In the genomic region with DNA sequence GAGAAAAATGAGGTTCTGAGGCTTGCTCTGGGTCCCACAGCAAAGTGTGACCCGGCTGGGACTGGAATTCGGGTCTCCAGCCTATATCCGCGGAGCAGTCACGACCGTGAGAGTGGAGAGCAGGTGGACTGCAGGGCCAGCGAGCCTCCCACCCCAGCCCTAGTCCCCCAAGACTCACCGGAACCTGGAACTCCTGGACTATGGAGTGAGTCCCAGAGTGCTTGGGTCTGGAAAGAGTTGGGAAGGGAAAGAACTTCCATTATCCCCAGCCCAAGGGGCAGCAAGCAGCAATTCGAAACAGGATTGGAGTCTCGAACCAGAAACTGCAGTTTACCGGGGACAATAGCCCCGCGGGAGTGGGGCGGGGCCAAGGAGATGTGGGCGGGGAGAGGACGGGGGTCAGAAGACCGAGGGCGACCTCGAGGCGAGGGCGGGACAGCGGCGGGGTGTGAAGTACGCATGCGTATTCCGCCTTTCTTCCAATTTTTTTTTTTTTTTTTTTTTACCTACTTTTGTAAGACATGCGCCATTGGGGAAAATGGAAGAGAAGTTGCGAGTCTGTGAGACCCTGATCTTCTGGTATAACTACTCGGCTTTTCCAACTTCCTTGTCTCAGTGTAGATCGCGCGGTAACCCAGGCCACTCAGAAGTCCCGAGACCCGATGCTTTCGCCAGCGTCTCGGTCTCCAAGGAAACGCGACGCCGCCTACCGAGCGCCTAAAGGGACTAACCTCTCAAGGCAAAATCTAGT, we compare ENCODE assay signal across 8 cellular contexts. TPM values are rescaled to one million over a fixed set of nuclear protein-coding genes. Genes with fewer than 3 reads are reported as not detected.
DNase-seq lines count a peak whose midpoint lies in the region; ATAC-seq and TF ChIP-seq lines count a peak whose summit lies in the region.

A gene with protein sequence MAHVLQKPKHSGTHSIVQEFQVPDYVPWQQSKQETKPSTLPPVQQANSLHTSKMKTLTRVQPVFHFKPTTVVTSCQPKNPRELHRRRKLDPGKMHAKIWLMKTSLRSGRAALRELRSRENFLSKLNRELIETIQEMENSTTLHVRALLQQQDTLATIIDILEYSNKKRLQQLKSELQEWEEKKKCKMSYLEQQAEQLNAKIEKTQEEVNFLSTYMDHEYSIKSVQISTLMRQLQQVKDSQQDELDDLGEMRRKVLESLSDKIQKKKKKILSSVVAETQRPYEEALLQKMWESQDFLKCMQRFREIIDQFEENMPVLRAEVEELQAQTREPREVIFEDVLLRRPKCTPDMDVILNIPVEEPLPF (minus strand): TSS at position 670 of the 751 bp plus-strand sequence. CDS start 140 bp downstream, at position 530.

- H3K4me3 ChIP-seq in parathyroid adenoma (ENCODE audit: low read depth, low read length) (peak within 1 kb of the TSS; percentile 90), tibial nerve (peak within 1 kb of the TSS; percentile 38 to 72 (median 68))

- 1% methylated on average over 43 of the region's 43 CpGs for WGBS in tibial nerve, 2 donors

- no peak within 1 kb of the TSS for H3K4me3 Mint-ChIP-seq in activated naive CD8-positive, alpha-beta T cell

- no peaks in the 10 kb centered on the region for H3K9me3 ChIP-seq in parathyroid adenoma (ENCODE audit: control insufficient read depth, low read length)
- no peaks in the 10 kb centered on the region for H3K9me3 ChIP-seq in tibial nerve

- DNase-seq in GM10248 (ENCODE audit: extremely low spot score) (peak; percentile 98), NCI-H1092 treated with DMSO at 0.1 percent for 48 hours (lab: John Stamatoyannopoulos, UW) (peak; percentile 72), SKM-1 (lab: John Stamatoyannopoulos, UW; ENCODE audit: unreplicated experiment) (peak; percentile 45), Right ventricle myocardium inferior (ENCODE audit: missing footprints) (peak; percentile 97), tibial nerve (ENCODE audit: low spot score in 2 of 2) (peak; percentile 84 to 90)

- peak within 1 kb of the TSS; percentile 68 for H3K27ac ChIP-seq in parathyroid adenoma
- H3K27ac ChIP-seq in tibial nerve, result peak within 1 kb of the TSS; percentile 65 to 91 (median 86)

- CTCF ChIA-PET in GM10248 (lab: Yijun Ruan, JAX), result interaction anchor here (1.2 kb wide), 1 partner anchor 40 kb away, joined by 6 read pairs; no protein-coding TSS in a partner anchor

- H3K27me3 ChIP-seq in parathyroid adenoma (ENCODE audit: control insufficient read depth, insufficient read depth, low read length), result no peaks in the 10 kb centered on the region
- no peaks in the 10 kb centered on the region for H3K27me3 ChIP-seq in tibial nerve

- peak in 1 of 2 donors; percentile 54 for TF ChIP-seq EP300 in tibial nerve (IDR thresholded peaks at IDR 0.05)

- intact Hi-C loops in Right ventricle myocardium inferior (cut with DNase I), result no loop called here

- no peak for TF ChIP-seq POLR2A in tibial nerve (IDR thresholded peaks at IDR 0.05)

- peaks cover 7% of the 10 kb centered on the region for H3K4me1 Mint-ChIP-seq in activated naive CD8-positive, alpha-beta T cell (ENCODE audit: low read depth)

- TF ChIP-seq CTCF in GM10248 (IDR thresholded peaks at IDR 0.05; ENCODE audit: control extremely low read depth, extremely low read depth, low read depth, missing control alignments) (peak; percentile 28), parathyroid adenoma (IDR thresholded peaks at IDR 0.05) (peak; percentile 53), tibial nerve (IDR thresholded peaks at IDR 0.05) (peak in 4 of 5 experiments; percentile 43 to 67 (median 50))

- POLR2A ChIA-PET in GM10248 (lab: Yijun Ruan, JAX), result no interaction called here

- H2AFZ ChIP-seq in parathyroid adenoma, result peak within 1 kb of the TSS; percentile 92

- H3K4me1 ChIP-seq in parathyroid adenoma, result no peaks in the 10 kb centered on the region
- peaks cover 0 to 19% (median 3%) of the 10 kb centered on the region in 4 donors for H3K4me1 ChIP-seq in tibial nerve

- no peaks in the 10 kb centered on the region for H3K36me3 Mint-ChIP-seq in activated naive CD8-positive, alpha-beta T cell

- no peaks in the 10 kb centered on the region for H3K36me3 ChIP-seq in parathyroid adenoma (ENCODE audit: control insufficient read depth, insufficient read depth, low read length)
- H3K36me3 ChIP-seq in tibial nerve, result no peaks in the 10 kb centered on the region

- no peaks in the 10 kb centered on the region for H3K79me2 ChIP-seq in parathyroid adenoma

- H3K27ac Mint-ChIP-seq in activated naive CD8-positive, alpha-beta T cell, result peak within 1 kb of the TSS; percentile 72

- no peaks in the 10 kb centered on the region for H3K9me3 Mint-ChIP-seq in activated naive CD8-positive, alpha-beta T cell (ENCODE audit: low read depth)

- no peaks in the 10 kb centered on the region for H3K27me3 Mint-ChIP-seq in activated naive CD8-positive, alpha-beta T cell

- peak; percentile 88 for ATAC-seq in HG02571 (IDR thresholded peaks at IDR 0.05; ENCODE audit: unreplicated experiment)
- peak; percentile 97 for ATAC-seq in Right ventricle myocardium inferior

- peak within 1 kb of the TSS; percentile 32 for H3K9ac ChIP-seq in parathyroid adenoma

- peak within 1 kb of the TSS; percentile 97 for H3K4me2 ChIP-seq in parathyroid adenoma (ENCODE audit: low read length)

RNA-seq across cellular contexts. Expression of the gene that starts here (rescaled TPM):
- total RNA-seq in Right ventricle myocardium inferior, result 5.4 TPM
- 1 to 10 TPM; 3.5 to 8.7 (median 4.5) TPM for total RNA-seq in tibial nerve

Comparison
In these comparisons a context has a peak if more than half of its experiments do, and no peak if none do; other contexts are left out.
1. Peak in every context shown above with its lines: DNase-seq, ATAC-seq, H3K4me3 ChIP-seq and H3K27ac ChIP-seq.
2. DNase-seq: peak in every context shown above with its lines; median percentile 98 in GM10248; 97 in Right ventricle myocardium inferior; 87 in tibial nerve; 72 in NCI-H1092 treated with DMSO at 0.1 percent for 48 hours; 45 in SKM-1.